ENCODE assay signal across 1 cellular context in genomic region chr20:35504751-35505150, GRCh38.
TF ChIP-seq lines count a peak whose summit lies in the region.

No MANE protein-coding gene starts in this region.

TF ChIP-seq in IMR-90, 13 proteins besides CTCF, POLR2A, EP300 and RAD21:
- TF ChIP-seq MAFK (IDR thresholded peaks at IDR 0.05; ENCODE audit: low read depth, low read length) (no peak), FOS (IDR thresholded peaks at IDR 0.05; ENCODE audit: low read depth, low read length) (no peak), BHLHE40 (IDR thresholded peaks at IDR 0.05; ENCODE audit: low read depth, low read length) (no peak), ELK1 (IDR thresholded peaks at IDR 0.05; ENCODE audit: borderline replicate concordance, low read depth, low read length) (no peak), MXI1 (IDR thresholded peaks at IDR 0.05; ENCODE audit: borderline replicate concordance, low read depth, low read length) (no peak), USF2 (IDR thresholded peaks at IDR 0.05; ENCODE audit: low read depth, low read length) (no peak), RCOR1 (IDR thresholded peaks at IDR 0.05; ENCODE audit: insufficient replicate concordance, low read length) (no peak), CHD1 (IDR thresholded peaks at IDR 0.05; ENCODE audit: low read depth, low read length) (no peak), NFE2L2 (IDR thresholded peaks at IDR 0.05; ENCODE audit: low read depth, low read length) (no peak), RFX5 (IDR thresholded peaks at IDR 0.05; ENCODE audit: low read depth, low read length) (no peak), CEBPB (IDR thresholded peaks at IDR 0.05; ENCODE audit: low read depth, low read length) (no peak), MAZ (IDR thresholded peaks at IDR 0.05; ENCODE audit: borderline replicate concordance, low read depth, low read length) (no peak), SMC3 (IDR thresholded peaks at IDR 0.05; ENCODE audit: low read depth, low read length) (no peak)
TF ChIP-seq in IMR-90: peak in this region for 0.
